8 cellular contexts compared by ENCODE assay signal in the genomic region with DNA sequence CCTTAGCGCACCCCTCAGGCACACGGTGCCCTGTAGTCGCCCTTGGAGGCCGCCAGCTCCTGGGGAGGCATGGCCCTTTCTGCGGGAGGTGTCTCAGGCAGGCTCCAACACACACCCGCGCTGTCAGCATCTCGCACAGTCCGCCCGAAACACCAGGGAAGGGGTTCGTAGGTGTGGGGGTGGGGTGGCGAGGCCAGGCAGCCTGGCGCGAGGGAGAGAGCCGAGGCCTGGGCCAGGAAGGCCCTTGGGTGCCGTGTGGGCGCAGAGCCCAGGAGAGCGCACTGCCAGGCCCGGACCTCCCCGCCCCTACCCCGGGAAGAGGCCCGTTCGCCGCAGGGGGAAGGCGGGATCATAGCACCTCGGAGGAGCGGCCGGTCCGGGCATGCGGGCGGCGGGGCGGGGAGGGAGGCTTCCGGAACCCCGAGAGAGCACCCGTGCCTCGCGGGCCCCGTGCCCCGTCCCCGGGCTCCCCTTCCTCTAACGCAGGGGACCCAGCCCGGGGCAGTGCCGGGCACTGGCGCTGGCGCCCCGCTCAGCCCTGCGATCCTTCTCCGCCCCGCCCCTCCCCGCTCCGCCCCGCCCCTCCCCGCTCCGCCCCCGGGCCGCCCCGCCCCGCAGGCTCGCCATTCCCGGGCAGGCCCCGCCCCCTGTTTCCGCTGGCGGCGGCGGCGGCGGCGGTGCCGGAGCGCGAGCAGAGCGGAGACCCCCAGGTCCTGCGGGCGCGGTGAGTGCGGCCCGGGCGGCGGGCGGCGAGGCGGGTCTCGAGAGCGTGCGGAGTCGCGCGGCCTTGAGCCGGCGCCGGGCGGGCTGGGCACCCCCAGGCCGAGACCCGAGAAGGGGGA. TPM values are rescaled to one million over a fixed set of nuclear protein-coding genes. Genes with fewer than 3 reads are reported as not detected.
A peak's percentile ranks its signal among the peaks of the same experiment; 100 is the strongest.
DNase-seq lines count a peak whose midpoint lies in the region; ATAC-seq, FAIRE-seq and TF ChIP-seq lines count a peak whose summit lies in the region.

A gene with protein sequence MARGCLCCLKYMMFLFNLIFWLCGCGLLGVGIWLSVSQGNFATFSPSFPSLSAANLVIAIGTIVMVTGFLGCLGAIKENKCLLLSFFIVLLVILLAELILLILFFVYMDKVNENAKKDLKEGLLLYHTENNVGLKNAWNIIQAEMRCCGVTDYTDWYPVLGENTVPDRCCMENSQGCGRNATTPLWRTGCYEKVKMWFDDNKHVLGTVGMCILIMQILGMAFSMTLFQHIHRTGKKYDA (plus strand): TSS at position 650 of the 842 bp plus-strand sequence. CDS start 123,815 bp downstream, outside the sequence.

- no peak for TF ChIP-seq RAD21 in H1 (IDR thresholded peaks at IDR 0.05 in 1 of 2, conservative IDR thresholded peaks at IDR 0.05 in 1 of 2; ENCODE audit: low read depth in 2 of 2, low read length in 2 of 2)

- peak; percentile 62 for ATAC-seq in HG02763 (IDR thresholded peaks at IDR 0.05; ENCODE audit: unreplicated experiment)

- H3K9ac ChIP-seq in H1 (replicated peaks in 1 of 4; ENCODE audit: extremely low read depth in 1 of 4, low read depth in 3 of 4, low read length in 3 of 4) = peak within 1 kb of the TSS in 2 of 4 experiments; percentile 53 to 66; a peak in 3 of 7 replicates

- H4K8ac ChIP-seq in H1 (ENCODE audit: extremely low read depth, insufficient read depth, low read length) = no peak within 1 kb of the TSS; the same call in 1 of the 2 replicates

- TF ChIP-seq EP300 in H1 (IDR thresholded peaks at IDR 0.05; ENCODE audit: borderline replicate concordance in 1 of 2, low read depth in 2 of 2, low read length in 2 of 2) = no peak

- TF ChIP-seq CTCF in GM12865 (IDR thresholded peaks at IDR 0.05; ENCODE audit: insufficient read depth, low read depth, low read length, missing control alignments) (no peak), H1 (IDR thresholded peaks at IDR 0.05; ENCODE audit: control extremely low read depth in 1 of 3, insufficient read depth in 1 of 3, low read depth in 1 of 3, low read length in 3 of 3) (no peak)

- WGBS in H1 (ENCODE audit: extremely low coverage in 1 of 2, insufficient coverage in 1 of 2, insufficient read length in 1 of 2, insufficient replicate concordance in 2 of 2, low coverage in 1 of 2, low lambda C conversion rate in 2 of 2, missing lambda C conversion rate in 1 of 2), 2 experiments = 4% methylated on average over 11 of the region's 95 CpGs; no CpG with 5 or more reads in 1 of the 2 experiments

- no peak within 1 kb of the TSS for H3K23ac ChIP-seq in H1 (ENCODE audit: insufficient read length)

- H4K91ac ChIP-seq in H1 (replicated peaks; ENCODE audit: insufficient read length, low read length) = peak within 1 kb of the TSS; percentile 65

- H3K56ac ChIP-seq in H1 (replicated peaks; ENCODE audit: insufficient read length, low read depth, low read length) = no peak within 1 kb of the TSS

- peak; percentile 51 for DNase-seq in GM12865 (ENCODE audit: low read depth)
- DNase-seq in NCI-H2227 treated with DMSO at 0.1 percent for 48 hours (lab: John Stamatoyannopoulos, UW) = peak; percentile 39
- DNase-seq in activated CD8-positive, alpha-beta memory T cell treated with anti-CD3 and anti-CD28 coated beads for 48 hours (ENCODE audit: low read depth in 2 of 3, low spot score in 2 of 3) = peak; percentile 14 to 33 (median 24)
- DNase-seq in H1 (ENCODE audit: low read depth in 1 of 2, low spot score in 2 of 2) = peak in 1 of 2 experiments; percentile 75
- no peak for DNase-seq in mesenteric fat pad (ENCODE audit: low spot score)
- peak; percentile 38 for DNase-seq in stimulated activated CD8-positive, alpha-beta memory T cell treated with anti-CD3 and anti-CD28 coated beads, Interleukin-15, amount 100 ng/mL, for 24 hours (ENCODE audit: low read depth)
- DNase-seq in NK-92 (lab: John Stamatoyannopoulos, UW; ENCODE audit: unreplicated experiment) = no peak

- no peak for FAIRE-seq in H1 (lab: Jason Lieb, UNC)

- H3K4me3 ChIP-seq in GM12865 (ENCODE audit: low read depth, low read length) = peak within 1 kb of the TSS; percentile 65
- peak within 1 kb of the TSS; percentile 65 to 77 (median 70) for H3K4me3 ChIP-seq in H1 (ENCODE audit: extremely low read depth in 1 of 4, insufficient read depth in 2 of 4, low read depth in 3 of 4, low read length in 4 of 4)

- H3K4me2 ChIP-seq in H1 (ENCODE audit: insufficient read depth in 1 of 2, low read depth in 2 of 2, low read length in 2 of 2) = peak within 1 kb of the TSS; percentile 70 to 80

- H3K9me3 ChIP-seq in H1 (ENCODE audit: insufficient read depth in 2 of 2, low read depth in 1 of 2, low read length in 1 of 2) = no peaks in the 10 kb centered on the region

- H4K5ac ChIP-seq in H1 (ENCODE audit: insufficient read length, low read depth, low read length) = peak within 1 kb of the TSS; percentile 21

- no peak within 1 kb of the TSS for H2BK120ac ChIP-seq in H1 (replicated peaks; ENCODE audit: low read depth, low read length)

- H2AFZ ChIP-seq in H1 (ENCODE audit: low read length) = peak within 1 kb of the TSS; percentile 85

- H4K20me1 ChIP-seq in H1 (replicated peaks in 1 of 2; ENCODE audit: control insufficient read depth in 1 of 2, insufficient read depth in 2 of 2, low read length in 2 of 2) = no peaks in the 10 kb centered on the region

- no peak within 1 kb of the TSS for H3K14ac ChIP-seq in H1 (ENCODE audit: insufficient read length)

- no peak within 1 kb of the TSS for H2BK20ac ChIP-seq in H1 (ENCODE audit: low read length)

- H3K18ac ChIP-seq in H1 (ENCODE audit: extremely low read depth, low read length) = peak within 1 kb of the TSS; percentile 32; the same call in 1 of the 2 replicates

- H2BK5ac ChIP-seq in H1 (ENCODE audit: low read depth, low read length) = no peak within 1 kb of the TSS

- H3K79me1 ChIP-seq in H1 (ENCODE audit: low read depth, low read length) = no peaks in the 10 kb centered on the region

- POLR2A ChIA-PET in H1 (lab: Charles Lee; ENCODE audit: partially characterized antibody) = interaction anchor here (0.7 to 1.0 kb wide), 4 partner anchors 11 to 198 kb away, joined by 3 to 4 read pairs (median 3); no protein-coding TSS in a partner anchor

- CTCF ChIA-PET in H1 (lab: Charles Lee; ENCODE audit: partially characterized antibody) = interaction anchor here (0.5 to 6.3 kb wide), 8 partner anchors 9 to 131 kb away, joined by 3 to 78 read pairs (median 4); no protein-coding TSS in a partner anchor

- H2BK15ac ChIP-seq in H1 (ENCODE audit: low read length) = no peak within 1 kb of the TSS; the same call in 1 of the 2 replicates

- peaks cover 0 to 12% (median 3%) of the 10 kb centered on the region in 4 experiments; a peak in 3 of 7 replicates for H3K4me1 ChIP-seq in H1 (replicated peaks in 1 of 4; ENCODE audit: control insufficient read depth in 3 of 4, insufficient read depth in 4 of 4, low read length in 3 of 4)

- H2BK12ac ChIP-seq in H1 (ENCODE audit: low read depth, low read length) = no peak within 1 kb of the TSS

- no peak within 1 kb of the TSS for H2AK5ac ChIP-seq in H1 (ENCODE audit: low read depth, low read length)

- H3K36me3 ChIP-seq in H1 (ENCODE audit: control insufficient read depth in 2 of 4, insufficient read depth in 4 of 4, low read length in 3 of 4) = no peaks in the 10 kb centered on the region

- no peaks in the 10 kb centered on the region for H3K79me2 ChIP-seq in H1 (ENCODE audit: control insufficient read depth in 1 of 2, insufficient read depth in 2 of 2, low read length in 2 of 2)

- H3K27ac ChIP-seq in H1 (ENCODE audit: low read depth, low read length) = no peak within 1 kb of the TSS

- TF ChIP-seq POLR2A in H1 (IDR thresholded peaks at IDR 0.05; ENCODE audit: control extremely low read depth in 1 of 2, low read depth in 2 of 2, low read length in 2 of 2) = peak in 1 of 2 experiments; percentile 51; a peak in 1 of 3 replicates

- H3K4ac ChIP-seq in H1 (replicated peaks; ENCODE audit: insufficient read length, low read depth, low read length) = no peak within 1 kb of the TSS

- peaks cover 4% of the 10 kb centered on the region; the same call in 1 of the 2 replicates for H3K23me2 ChIP-seq in H1 (ENCODE audit: low read depth, low read length)

- H3K27me3 ChIP-seq in H1 (replicated peaks in 1 of 4; ENCODE audit: control insufficient read depth in 3 of 4, extremely low read depth in 1 of 4, insufficient read depth in 3 of 4, low read length in 3 of 4) = peaks cover 0 to 18% (median 8%) of the 10 kb centered on the region in 4 experiments; a peak in 3 of 7 replicates

TF ChIP-seq in H1, 55 proteins besides CTCF, POLR2A, EP300 and RAD21 (continues in another document):
- TF ChIP-seq PHF8 (conservative IDR thresholded peaks at IDR 0.05; ENCODE audit: low read depth, low read length) (peak; percentile 78), TCF12 (IDR thresholded peaks at IDR 0.05; ENCODE audit: low read depth, low read length) (no peak), KDM4A (IDR thresholded peaks at IDR 0.05; ENCODE audit: low read depth, low read length, severe bottlenecking) (peak; percentile 48), CEBPB (IDR thresholded peaks at IDR 0.05; ENCODE audit: low read depth, low read length) (no peak), SP4 (IDR thresholded peaks at IDR 0.05; ENCODE audit: low read length) (no peak), TAF1 (IDR thresholded peaks at IDR 0.05; ENCODE audit: low read depth, low read length) (0 out of 2 replicates have a peak, but pooled peaks have one; percentile 39), CHD2 (IDR thresholded peaks at IDR 0.05; ENCODE audit: low read length) (no peak), BACH1 (IDR thresholded peaks at IDR 0.05; ENCODE audit: low read length) (no peak), ZNF274 (IDR thresholded peaks at IDR 0.05; ENCODE audit: borderline replicate concordance, extremely low read depth, low read length) (no peak), SIRT6 (IDR thresholded peaks at IDR 0.05; ENCODE audit: low read length) (no peak), HDAC2 (IDR thresholded peaks at IDR 0.05; ENCODE audit: borderline replicate concordance in 1 of 2, low read depth in 2 of 2, low read length in 2 of 2) (no peak)
- TF ChIP-seq, protein P1, sequence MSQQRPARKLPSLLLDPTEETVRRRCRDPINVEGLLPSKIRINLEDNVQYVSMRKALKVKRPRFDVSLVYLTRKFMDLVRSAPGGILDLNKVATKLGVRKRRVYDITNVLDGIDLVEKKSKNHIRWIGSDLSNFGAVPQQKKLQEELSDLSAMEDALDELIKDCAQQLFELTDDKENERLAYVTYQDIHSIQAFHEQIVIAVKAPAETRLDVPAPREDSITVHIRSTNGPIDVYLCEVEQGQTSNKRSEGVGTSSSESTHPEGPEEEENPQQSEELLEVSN (IDR thresholded peaks at IDR 0.05) = peak; percentile 77

RNA-seq across cellular contexts. Expression of the gene that starts here (rescaled TPM):
- total RNA-seq in H1 (2021; fragmentation: NEBNext Ultra II Directional; extraction: Animal tissue kit (Norgen Biotek cat#: 25700)) = 26.1 and 29.1 TPM in 2 replicates
- 11.5 and 20.7 TPM in 2 replicates for polyA plus RNA-seq in H1 (2011; rRNA removed)
- polyA plus RNA-seq in H1 (2011; cell fraction: cytosol; rRNA removed) = 18.5 TPM
- 28.8 TPM for polyA plus RNA-seq in H1 (2011; cell fraction: nucleus; rRNA removed)
- polyA plus RNA-seq in H1 (2012, experiment 1 of 2) = 12.7 to 19.8 TPM (median 17.2 TPM) in 4 replicates
- polyA plus RNA-seq in H1 (2012, experiment 2 of 2) = 14.9 TPM
- polyA plus RNA-seq in H1 (2013, experiment 1 of 2) = 20.1 TPM
- polyA plus RNA-seq in H1 (2013, experiment 2 of 2) = 22.9 TPM
- polyA minus RNA-seq in H1 (2011; rRNA and poly(A)+ RNA removed) = 22.9 and 41.1 TPM in 2 replicates
- 7.2 TPM for polyA minus RNA-seq in H1 (2011; cell fraction: cytosol; rRNA and poly(A)+ RNA removed)
- polyA minus RNA-seq in H1 (2011; cell fraction: nucleus; rRNA and poly(A)+ RNA removed) = 17.2 TPM
- total RNA-seq in mesenteric fat pad = 36.9 TPM

Comparison
In these comparisons a context has a peak if more than half of its experiments do, and no peak if none do; other contexts are left out.
1. DNase-seq: peak in GM12865 (single experiment), NCI-H2227 treated with DMSO at 0.1 percent for 48 hours (single experiment), activated CD8-positive, alpha-beta memory T cell treated with anti-CD3 and anti-CD28 coated beads for 48 hours (3 of 3) and stimulated activated CD8-positive, alpha-beta memory T cell treated with anti-CD3 and anti-CD28 coated beads, Interleukin-15, amount 100 ng/mL, for 24 hours (single experiment); none in mesenteric fat pad (single experiment) and NK-92 (single experiment).